Comparison of ENCODE assay signal across 35 cellular contexts in the genomic region with DNA sequence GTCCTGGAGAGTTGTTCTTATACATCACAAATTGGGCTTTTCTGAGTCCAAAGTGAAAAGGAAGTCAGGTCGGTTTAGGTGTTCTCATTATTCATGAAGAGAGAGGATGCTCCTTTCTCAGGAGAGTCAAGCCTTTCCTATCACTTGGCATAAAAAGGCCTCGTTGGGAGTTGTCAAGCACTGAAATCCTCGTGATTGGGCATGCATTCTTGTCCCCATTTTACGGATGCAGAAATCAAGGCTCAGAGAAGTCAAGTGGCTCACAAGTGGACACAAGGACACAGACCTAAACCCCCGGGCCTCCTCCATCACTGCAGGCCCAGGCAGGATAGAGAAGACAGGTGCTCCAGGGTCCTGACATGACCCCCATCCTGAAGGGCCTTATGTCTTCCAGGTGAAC. TPM values are rescaled to one million over a fixed set of nuclear protein-coding genes. Genes with fewer than 3 reads are reported as not detected.
"Had no signal": no experiment of that assay in that cellular context is flagged by ENCODE, and none has a peak within 500 bp of the region (broad histone marks: within the 10 kb centered on the region; RNA-seq: fewer than 3 reads in every experiment).

No MANE protein-coding gene starts in this region.

- H3K36me3 Mint-ChIP-seq: naive thymus-derived CD8-positive, alpha-beta T cell; natural killer cell treated with Interleukin-12 subunit alpha and Interleukin-12 subunit beta and Interleukin-15 and Interleukin-18, amount 100 ng/mL, for 72 hours; stimulated activated naive B cell treated with anti-CD40 and anti-IgM and Interleukin-4, amounts not matched to agents 10 μg/mL and 1 μg/mL and 100 μg/mL, for 72 hours had no signal

- H3K27ac Mint-ChIP-seq: naive thymus-derived CD8-positive, alpha-beta T cell; natural killer cell treated with Interleukin-12 subunit alpha and Interleukin-12 subunit beta and Interleukin-15 and Interleukin-18, amount 100 ng/mL, for 72 hours; nephron progenitor cell; progenitor cell of endocrine pancreas; stimulated activated naive B cell treated with anti-CD40 and anti-IgM and Interleukin-4, amounts not matched to agents 10 μg/mL and 1 μg/mL and 100 μg/mL, for 72 hours; stimulated activated naive CD8-positive, alpha-beta T cell treated with anti-CD3 and anti-CD28 coated beads, Interleukin-15, Interleukin-2, amounts not matched to agents 100 ng/mL and 50 ng/mL, for 24 hours had no signal

- H3K36me3 ChIP-seq: neutrophil, ovary, spleen, stomach, thoracic aorta, thyroid gland, tibial nerve, upper lobe of left lung, vagina had no signal

- H3K9me3 Mint-ChIP-seq: naive thymus-derived CD8-positive, alpha-beta T cell; natural killer cell treated with Interleukin-12 subunit alpha and Interleukin-12 subunit beta and Interleukin-15 and Interleukin-18, amount 100 ng/mL, for 72 hours; nephron progenitor cell; neural crest cell; stimulated activated naive B cell treated with anti-CD40 and anti-IgM and Interleukin-4, amounts not matched to agents 10 μg/mL and 1 μg/mL and 100 μg/mL, for 72 hours; stimulated activated naive CD8-positive, alpha-beta T cell treated with anti-CD3 and anti-CD28 coated beads, Interleukin-15, Interleukin-2, amounts not matched to agents 100 ng/mL and 50 ng/mL, for 24 hours had no signal

- H3K9ac ChIP-seq: parathyroid adenoma had no signal

- H3K27ac ChIP-seq: neutrophil, ovary, parathyroid adenoma, psoas muscle, skin epidermis, spleen, stomach, thoracic aorta, thyroid gland, tibial nerve, upper lobe of left lung, vagina had no signal

- H2AFZ ChIP-seq: parathyroid adenoma had no signal

- H3K9me3 ChIP-seq: neutrophil, ovary, psoas muscle, spleen, stomach, thoracic aorta, thyroid gland, tibial nerve, upper lobe of left lung, vagina had no signal

- H3K27me3 Mint-ChIP-seq: natural killer cell treated with Interleukin-12 subunit alpha and Interleukin-12 subunit beta and Interleukin-15 and Interleukin-18, amount 100 ng/mL, for 72 hours; stimulated activated naive CD8-positive, alpha-beta T cell treated with anti-CD3 and anti-CD28 coated beads, Interleukin-15, Interleukin-2, amounts not matched to agents 100 ng/mL and 50 ng/mL, for 24 hours had no signal

- ATAC-seq: naive thymus-derived CD8-positive, alpha-beta T cell; psoas muscle; right cardiac atrium; sciatic nerve; stimulated activated naive B cell treated with anti-CD40 and anti-IgM and Interleukin-4, amounts not matched to agents 10 μg/mL and 1 μg/mL and 100 μg/mL, for 72 hours had no signal

- H3K4me1 Mint-ChIP-seq: neural crest cell; stimulated activated naive B cell treated with anti-CD40 and anti-IgM and Interleukin-4, amounts not matched to agents 10 μg/mL and 1 μg/mL and 100 μg/mL, for 72 hours had no signal

- H3K4me1 ChIP-seq: psoas muscle, spleen, stomach, thyroid gland, tibial nerve, upper lobe of left lung, vagina had no signal

- H3K4me3 ChIP-seq: ovary, psoas muscle, skin epidermis, smooth muscle cell, spleen, stomach, thoracic aorta, thyroid gland, tibial nerve, upper lobe of left lung, vagina had no signal

- H3K4me2 ChIP-seq: smooth muscle cell had no signal

- H3K4me3 Mint-ChIP-seq: naive thymus-derived CD8-positive, alpha-beta T cell; natural killer cell treated with Interleukin-12 subunit alpha and Interleukin-12 subunit beta and Interleukin-15 and Interleukin-18, amount 100 ng/mL, for 72 hours; nephron progenitor cell; neural crest cell; stimulated activated naive B cell treated with anti-CD40 and anti-IgM and Interleukin-4, amounts not matched to agents 10 μg/mL and 1 μg/mL and 100 μg/mL, for 72 hours; stimulated activated naive CD8-positive, alpha-beta T cell treated with anti-CD3 and anti-CD28 coated beads, Interleukin-15, Interleukin-2, amounts not matched to agents 100 ng/mL and 50 ng/mL, for 24 hours had no signal

- H3K27me3 ChIP-seq: neutrophil, ovary, spleen, stomach, thyroid gland, tibial nerve, upper lobe of left lung, vagina had no signal

- DNase-seq: naive thymus-derived CD8-positive, alpha-beta T cell; nephron progenitor cell; nucleus accumbens; ovary; right cardiac atrium; spleen; stimulated activated CD4-positive, alpha-beta T cell treated with anti-CD3 and anti-CD28 coated beads, Interleukin-12 subunit alpha, Interleukin-12 subunit beta, amount 100 ng/mL, for 4 hours; stimulated activated CD4-positive, alpha-beta T cell treated with anti-CD3 and anti-CD28 coated beads, Interleukin-1b, Interleukin-23, amount 100 ng/mL, for 48 hours; stimulated activated CD4-positive, alpha-beta T cell treated with anti-CD3 and anti-CD28 coated beads, Interleukin-4, amount 100 ng/mL, for 1 hour; stimulated activated CD4-positive, alpha-beta T cell treated with anti-CD3 and anti-CD28 coated beads, Interleukin-4, amount 100 ng/mL, for 4 hours; stimulated activated CD8-positive, alpha-beta memory T cell treated with anti-CD3 and anti-CD28 coated beads, Interleukin-4, amount 100 ng/mL, for 48 hours; stimulated activated naive B cell treated with anti-CD40 and anti-IgM and Interleukin-4, amounts not matched to agents 10 μg/mL and 1 μg/mL and 100 μg/mL, for 72 hours; stimulated activated naive CD4-positive, alpha-beta T cell treated with Interleukin-2 at 50 U/mL for 16 hours; stomach; thyroid gland; trophoblast cell had no signal

- H3K79me2 ChIP-seq: parathyroid adenoma had no signal

RNA-seq across cellular contexts. Expression of a gene that starts 8.5 kb away (rescaled TPM):
- total RNA-seq: naive thymus-derived CD8-positive, alpha-beta T cell; natural killer cell treated with Interleukin-12 subunit alpha and Interleukin-12 subunit beta and Interleukin-15 and Interleukin-18, amount 100 ng/mL, for 72 hours; neural crest cell; omental fat pad; ovary; psoas muscle; renal cortical epithelial cell; right cardiac atrium; sciatic nerve; smooth muscle cell; spleen; stomach; subcutaneous adipose tissue; temporal lobe; thoracic aorta; thyroid gland; tibial nerve; upper lobe of left lung; ureter; vagina had no signal
- polyA plus RNA-seq: naive thymus-derived CD8-positive, alpha-beta T cell; ovary; psoas muscle; right cardiac atrium; smooth muscle cell; spleen; stomach had no signal

RNA-seq across cellular contexts. Expression of a gene that starts 27.4 kb away (rescaled TPM):
- total RNA-seq: naive thymus-derived CD8-positive, alpha-beta T cell; natural killer cell treated with Interleukin-12 subunit alpha and Interleukin-12 subunit beta and Interleukin-15 and Interleukin-18, amount 100 ng/mL, for 72 hours; right cardiac atrium; thoracic aorta; vagina had no signal
- polyA plus RNA-seq: naive thymus-derived CD8-positive, alpha-beta T cell; smooth muscle cell had no signal

RNA-seq across cellular contexts. Expression of a gene that starts 34.5 kb away (rescaled TPM):
- total RNA-seq: naive thymus-derived CD8-positive, alpha-beta T cell; natural killer cell treated with Interleukin-12 subunit alpha and Interleukin-12 subunit beta and Interleukin-15 and Interleukin-18, amount 100 ng/mL, for 72 hours; neural crest cell; omental fat pad; ovary; progenitor cell of endocrine pancreas; psoas muscle; renal cortical epithelial cell; sciatic nerve; smooth muscle cell; spleen; stomach; subcutaneous adipose tissue; temporal lobe; thoracic aorta; thyroid gland; tibial nerve; upper lobe of left lung; ureter; vagina had no signal
- polyA plus RNA-seq: naive thymus-derived CD8-positive, alpha-beta T cell; ovary; psoas muscle; smooth muscle cell; spleen; stomach had no signal

RNA-seq across cellular contexts. Expression of a gene that starts 56.7 kb away (rescaled TPM):
- total RNA-seq: natural killer cell treated with Interleukin-12 subunit alpha and Interleukin-12 subunit beta and Interleukin-15 and Interleukin-18, amount 100 ng/mL, for 72 hours; progenitor cell of endocrine pancreas; renal cortical epithelial cell had no signal
